ENCODE assay signal across 8 cellular contexts in genomic region chr11:87352759-87353707, GRCh38.
A peak's percentile ranks its signal among the peaks of the same experiment; 100 is the strongest.
DNase-seq lines count a peak whose midpoint lies in the region; ATAC-seq and TF ChIP-seq lines count a peak whose summit lies in the region.

No MANE protein-coding gene starts in this region.

- H3K36me3 Mint-ChIP-seq in activated CD4-positive, alpha-beta T cell treated with anti-CD3 and anti-CD28 coated beads, Interleukin-2, amount 10 ng/mL, durations not matched to agents 24 days and 14 days (ENCODE audit: low read depth) = no peaks in the 10 kb centered on the region

- DNase-seq in NCI-H446 (lab: John Stamatoyannopoulos, UW) (peak; percentile 68 to 88), coronary artery (ENCODE audit: low spot score) (peak; percentile 90), lower lobe of right lung (peak; percentile 88)
- peak; percentile 94 for DNase-seq in activated CD4-positive, alpha-beta T cell treated with anti-CD3 and anti-CD28 coated beads, Interleukin-2, amount 10 ng/mL, durations not matched to agents 24 days and 14 days
- DNase-seq in stimulated activated CD8-positive, alpha-beta memory T cell treated with anti-CD3 and anti-CD28 coated beads, Interleukin-12 subunit alpha, Interleukin-12 subunit beta, amount 100 ng/mL, for 24 hours (ENCODE audit: extremely low read depth) = peak; percentile 55

- no peak overlapping the region for H3K4me3 Mint-ChIP-seq in activated CD4-positive, alpha-beta T cell treated with anti-CD3 and anti-CD28 coated beads, Interleukin-2, amount 10 ng/mL, durations not matched to agents 24 days and 14 days

- H3K27ac ChIP-seq in BLaER1 = no peak overlapping the region
- H3K27ac ChIP-seq in coronary artery = peak overlapping the region; percentile 14 to 20
- no peak overlapping the region for H3K27ac ChIP-seq in lower lobe of right lung

- H3K4me3 ChIP-seq in BLaER1 (no peak overlapping the region), coronary artery (peak overlapping the region; percentile 42), lower lobe of right lung (no peak overlapping the region)

- H3K9ac ChIP-seq in BLaER1 = no peak overlapping the region

- no peak overlapping the region for H3K27ac Mint-ChIP-seq in activated CD4-positive, alpha-beta T cell treated with anti-CD3 and anti-CD28 coated beads, Interleukin-2, amount 10 ng/mL, durations not matched to agents 24 days and 14 days

- H3K9me3 Mint-ChIP-seq in activated CD4-positive, alpha-beta T cell treated with anti-CD3 and anti-CD28 coated beads, Interleukin-2, amount 10 ng/mL, durations not matched to agents 24 days and 14 days = no peaks in the 10 kb centered on the region

- H3K4me2 ChIP-seq in BLaER1 = peak overlapping the region; percentile 36

- ATAC-seq in GM19025 (IDR thresholded peaks at IDR 0.05; ENCODE audit: low read depth, unreplicated experiment) = peak; percentile 95
- peak; percentile 94 for ATAC-seq in HG03159 (IDR thresholded peaks at IDR 0.05; ENCODE audit: unreplicated experiment)
- peak; percentile 95 for ATAC-seq in lower lobe of right lung

- peaks cover 11% of the 10 kb centered on the region for H3K27me3 Mint-ChIP-seq in activated CD4-positive, alpha-beta T cell treated with anti-CD3 and anti-CD28 coated beads, Interleukin-2, amount 10 ng/mL, durations not matched to agents 24 days and 14 days

- intact Hi-C loops in activated CD4-positive, alpha-beta T cell treated with anti-CD3 and anti-CD28 coated beads, Interleukin-2, amount 10 ng/mL, durations not matched to agents 24 days and 14 days (cut with micrococcal nuclease) = loop anchor here (1.0 kb wide), 2 partner anchors 68 to 1191 kb away; no protein-coding TSS in a partner anchor
- intact Hi-C loops in lower lobe of right lung (cut with DNase I) = loop anchor here (10.0 kb wide), 1 partner anchor 62 kb away; no protein-coding TSS in a partner anchor

- no peaks in the 10 kb centered on the region for H4K20me1 ChIP-seq in BLaER1

- no peaks in the 10 kb centered on the region for H3K9me3 ChIP-seq in BLaER1
- H3K9me3 ChIP-seq in lower lobe of right lung = no peaks in the 10 kb centered on the region

- H3K27me3 ChIP-seq in BLaER1 (no peaks in the 10 kb centered on the region), lower lobe of right lung (ENCODE audit: low read depth) (no peaks in the 10 kb centered on the region)

- H3K36me3 ChIP-seq in BLaER1 = no peaks in the 10 kb centered on the region
- H3K36me3 ChIP-seq in lower lobe of right lung = no peaks in the 10 kb centered on the region

- H3K4me1 Mint-ChIP-seq in activated CD4-positive, alpha-beta T cell treated with anti-CD3 and anti-CD28 coated beads, Interleukin-2, amount 10 ng/mL, durations not matched to agents 24 days and 14 days = peaks cover 12% of the 10 kb centered on the region

- peaks cover 18% of the 10 kb centered on the region for H3K4me1 ChIP-seq in BLaER1
- peaks cover 18% of the 10 kb centered on the region for H3K4me1 ChIP-seq in lower lobe of right lung

- TF ChIP-seq CTCF in coronary artery (IDR thresholded peaks at IDR 0.05) (peak; percentile 98), lower lobe of right lung (IDR thresholded peaks at IDR 0.05) (peak; percentile 99)

Comparison
In these comparisons a context has a peak if more than half of its experiments do, and no peak if none do; other contexts are left out.
1. H3K27ac ChIP-seq: peak in coronary artery (2 of 2); none in BLaER1 (single experiment) and lower lobe of right lung (single experiment).
2. Peak in every context shown above with its lines, with median percentiles within 50 percentile points of each other: ATAC-seq and DNase-seq.